2 cellular contexts compared by ENCODE assay signal in the genomic region with DNA sequence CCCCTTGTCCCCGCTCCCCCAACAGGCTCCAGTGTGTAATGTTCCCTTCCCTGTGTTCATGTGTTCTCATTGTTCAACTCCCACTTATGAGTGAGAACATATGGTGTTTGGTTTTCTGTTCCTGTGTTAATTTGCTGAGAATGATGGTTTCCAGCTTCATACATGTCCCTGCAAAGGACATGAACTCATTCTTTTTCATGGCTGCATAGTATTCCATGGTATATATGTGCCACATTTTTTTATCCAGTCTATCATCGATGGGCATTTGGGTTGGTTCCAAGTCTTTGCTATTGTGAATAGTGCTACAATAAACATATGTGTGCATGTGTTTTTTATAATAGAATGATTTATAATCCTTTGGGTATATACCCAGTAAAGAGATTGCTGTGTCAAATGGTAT. TPM values are rescaled to one million over a fixed set of nuclear protein-coding genes. Genes with fewer than 3 reads are reported as not detected.
"Had no signal": no experiment of that assay in that cellular context is flagged by ENCODE, and none has a peak within 500 bp of the region (broad histone marks: within the 10 kb centered on the region; RNA-seq: fewer than 3 reads in every experiment).

No MANE protein-coding gene starts in this region.

RNA-seq across cellular contexts. Expression of gene SPINK13, which starts 6.5 kb away (rescaled TPM):
- total RNA-seq: G401, GM12878 had no signal

RNA-seq across cellular contexts. Expression of gene MARCOL, which starts 36.8 kb away (rescaled TPM):
- total RNA-seq: G401, GM12878 had no signal

RNA-seq across cellular contexts. Expression of gene SPINK7, which starts 37.1 kb away (rescaled TPM):
- total RNA-seq: G401, GM12878 had no signal
- polyA plus RNA-seq: GM12878 had no signal
